Comparison of ENCODE assay signal across 32 cellular contexts in the genomic region with DNA sequence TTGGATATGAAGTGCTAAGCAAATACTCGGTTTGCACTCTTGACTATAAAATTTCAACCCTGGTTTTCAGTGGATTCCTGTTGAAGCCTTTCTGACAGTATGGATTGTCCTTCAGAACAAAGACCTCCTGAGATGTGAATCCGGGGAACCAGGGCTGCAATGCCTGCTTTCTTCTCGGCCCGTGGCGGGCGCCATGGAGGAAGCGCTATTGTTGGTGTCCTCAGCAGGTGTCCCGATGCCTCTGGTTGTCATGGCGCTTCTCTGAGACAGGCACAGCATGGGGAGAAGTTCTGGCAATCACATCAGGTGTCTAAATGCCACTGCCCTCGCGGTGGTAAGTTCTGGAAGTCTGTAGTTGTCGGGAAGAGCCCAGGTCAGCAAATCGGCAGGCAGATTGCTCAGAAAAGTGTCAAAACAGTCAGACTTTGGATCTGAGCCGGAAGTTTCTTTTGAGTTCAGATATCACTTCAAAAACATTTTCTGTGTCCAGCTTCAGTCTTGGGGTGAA.
"Had no signal": no experiment of that assay in that cellular context is flagged by ENCODE, and none has a peak within 500 bp of the region (broad histone marks: within the 10 kb centered on the region; RNA-seq: fewer than 3 reads in every experiment).

No MANE protein-coding gene starts in this region.

- H3K27me3 Mint-ChIP-seq: activated CD4-positive, alpha-beta T cell treated with anti-CD3 and anti-CD28 coated beads, Interleukin-2, amount 10 ng/mL, durations not matched to agents 24 days and 14 days; activated naive CD4-positive, alpha-beta T cell treated with anti-CD3 and anti-CD28 coated beads, Interleukin-2, amount 50 U/mL, for 24 hours; activated naive CD8-positive, alpha-beta T cell treated with anti-CD3 and anti-CD28 coated beads, Interleukin-2, amount 10 ng/mL, durations not matched to agents 7 days and 5 days had no signal

- H3K4me3 ChIP-seq: ascending aorta, cardiac muscle cell, Peyer's patch had no signal

- H3K27ac Mint-ChIP-seq: activated CD4-positive, alpha-beta T cell treated with anti-CD3 and anti-CD28 coated beads, Interleukin-2, amount 10 ng/mL, durations not matched to agents 24 days and 14 days; activated CD8-positive, alpha-beta T cell treated with anti-CD3 and anti-CD28 coated beads for 36 hours; activated naive CD4-positive, alpha-beta T cell treated with anti-CD3 and anti-CD28 coated beads, Interleukin-2, amount 50 U/mL, for 24 hours; activated naive CD8-positive, alpha-beta T cell treated with anti-CD3 and anti-CD28 coated beads, Interleukin-2, amount 10 ng/mL, durations not matched to agents 7 days and 5 days; activated T-cell treated with anti-CD3 and anti-CD28 coated beads, Interleukin-2, amount 50 U/mL, for 72 hours; activated T-helper 2 cell treated with anti-CD3 and anti-CD28 coated beads, Interferon-gamma antibody, Interleukin-2, Interleukin-4, amounts not matched to agents 10 μg/mL and 5 μg/mL and 100 μg/mL, durations not matched to agents 14 hours and 24 hours and 36 hours had no signal

- ATAC-seq: activated CD8-positive, alpha-beta T cell treated with anti-CD3 and anti-CD28 coated beads for 36 hours; activated T-cell treated with anti-CD3 and anti-CD28 coated beads, Interleukin-2, amount 50 U/mL, for 72 hours; PC-3 had no signal

- H3K9me3 ChIP-seq: ascending aorta, Peyer's patch had no signal

- H3K4me1 ChIP-seq: ascending aorta, Peyer's patch had no signal

- H3K4me1 Mint-ChIP-seq: activated CD4-positive, alpha-beta T cell treated with anti-CD3 and anti-CD28 coated beads, Interleukin-2, amount 10 ng/mL, durations not matched to agents 24 days and 14 days; activated naive CD4-positive, alpha-beta T cell treated with anti-CD3 and anti-CD28 coated beads, Interleukin-2, amount 50 U/mL, for 24 hours; activated naive CD8-positive, alpha-beta T cell treated with anti-CD3 and anti-CD28 coated beads, Interleukin-2, amount 10 ng/mL, durations not matched to agents 7 days and 5 days; central memory CD8-positive, alpha-beta T cell had no signal

- H3K27ac ChIP-seq: ascending aorta, cardiac muscle cell, Peyer's patch, RWPE1, WERI-Rb-1 had no signal

- H3K36me3 ChIP-seq: ascending aorta, cardiac muscle cell, Peyer's patch, WERI-Rb-1 had no signal

- H3K36me3 Mint-ChIP-seq: activated naive CD4-positive, alpha-beta T cell treated with anti-CD3 and anti-CD28 coated beads, Interleukin-2, amount 50 U/mL, for 24 hours; activated naive CD8-positive, alpha-beta T cell treated with anti-CD3 and anti-CD28 coated beads, Interleukin-2, amount 10 ng/mL, durations not matched to agents 7 days and 5 days had no signal

- H3K4me3 Mint-ChIP-seq: activated CD4-positive, alpha-beta T cell treated with anti-CD3 and anti-CD28 coated beads, Interleukin-2, amount 10 ng/mL, durations not matched to agents 24 days and 14 days; activated CD8-positive, alpha-beta T cell treated with anti-CD3 and anti-CD28 coated beads for 36 hours; activated naive CD4-positive, alpha-beta T cell treated with anti-CD3 and anti-CD28 coated beads, Interleukin-2, amount 50 U/mL, for 24 hours; activated naive CD8-positive, alpha-beta T cell treated with anti-CD3 and anti-CD28 coated beads, Interleukin-2, amount 10 ng/mL, durations not matched to agents 7 days and 5 days; activated T-cell treated with anti-CD3 and anti-CD28 coated beads, Interleukin-2, amount 50 U/mL, for 72 hours; central memory CD8-positive, alpha-beta T cell had no signal

- H3K9me3 Mint-ChIP-seq: activated CD4-positive, alpha-beta T cell treated with anti-CD3 and anti-CD28 coated beads, Interleukin-2, amount 10 ng/mL, durations not matched to agents 24 days and 14 days; activated CD8-positive, alpha-beta T cell treated with anti-CD3 and anti-CD28 coated beads for 36 hours; activated naive CD4-positive, alpha-beta T cell treated with anti-CD3 and anti-CD28 coated beads, Interleukin-2, amount 50 U/mL, for 24 hours; activated naive CD8-positive, alpha-beta T cell treated with anti-CD3 and anti-CD28 coated beads, Interleukin-2, amount 10 ng/mL, durations not matched to agents 7 days and 5 days; activated T-cell treated with anti-CD3 and anti-CD28 coated beads, Interleukin-2, amount 50 U/mL, for 72 hours; activated T-helper 2 cell treated with anti-CD3 and anti-CD28 coated beads, Interferon-gamma antibody, Interleukin-2, Interleukin-4, amounts not matched to agents 10 μg/mL and 5 μg/mL and 100 μg/mL, durations not matched to agents 14 hours and 24 hours and 36 hours; central memory CD8-positive, alpha-beta T cell had no signal

- H3K27me3 ChIP-seq: ascending aorta, cardiac muscle cell, Peyer's patch had no signal

- DNase-seq: activated CD4-positive, alpha-beta T cell treated with anti-CD3 and anti-CD28 coated beads, Interleukin-2, amount 10 ng/mL, durations not matched to agents 24 days and 14 days; activated CD4-positive, alpha-beta T cell treated with anti-CD3 and anti-CD28 coated beads, Interleukin-2, amount 50 U/mL, for 4 hours; activated CD8-positive, alpha-beta T cell treated with anti-CD3 and anti-CD28 coated beads for 36 hours; activated gamma-delta T cell; activated naive CD4-positive, alpha-beta T cell treated with Interleukin-2 at 50 U/mL for 16 hours; activated naive CD8-positive, alpha-beta T cell treated with anti-CD3 and anti-CD28 coated beads, Interleukin-2, amount 10 ng/mL, durations not matched to agents 7 days and 5 days; activated T-cell treated with anti-CD3 and anti-CD28 coated beads, Interleukin-2, amount 50 U/mL, for 1 hour; activated T-cell treated with anti-CD3 and anti-CD28 coated beads, Interleukin-2, amount 50 U/mL, for 72 hours; amygdala; NCI-H1092 treated with DMSO at 0.1 percent for 48 hours; NCI-H1417 treated with DMSO at 0.1 percent for 48 hours; NCI-H187 treated with DMSO at 0.1 percent for 48 hours; NCI-H2081; NCI-H2171 treated with DMSO at 0.1 percent for 48 hours; NCI-H2227 treated with DMSO at 0.1 percent for 48 hours; NCI-H446; NCI-H510A treated with DMSO at 0.1 percent for 48 hours; NCI-H526 treated with DMSO at 0.1 percent for 48 hours; PC-3; Peyer's patch; Right ventricle myocardium superior; SW 1271; T-helper 1 cell; T-helper 2 cell; T-helper 9 cell; WERI-Rb-1 had no signal
